Comparison of ENCODE assay signal across 13 cellular contexts in the genomic region with DNA sequence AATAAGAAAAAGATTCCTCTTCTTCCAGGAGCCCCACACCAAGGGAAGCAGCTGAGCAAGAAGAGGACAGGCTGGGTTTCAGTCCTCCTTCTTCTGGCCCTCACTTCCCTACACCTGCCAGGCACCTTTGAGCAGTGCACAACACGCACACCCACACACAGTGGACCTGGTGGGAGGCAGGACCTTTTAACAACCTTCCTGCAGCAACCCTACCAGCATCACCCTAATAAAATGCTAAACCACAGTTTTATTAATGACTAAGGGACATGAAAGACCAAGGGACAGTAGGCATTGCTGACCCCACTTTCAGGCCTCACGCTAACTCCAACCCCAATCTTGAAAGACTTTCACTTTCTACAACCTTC. TPM values are rescaled to one million over a fixed set of nuclear protein-coding genes. Genes with fewer than 3 reads are reported as not detected.
DNase-seq lines count a peak whose midpoint lies in the region; ATAC-seq, FAIRE-seq and TF ChIP-seq lines count a peak whose summit lies in the region.
"Had no signal": no experiment of that assay in that cellular context is flagged by ENCODE, and none has a peak within 500 bp of the region (broad histone marks: within the 10 kb centered on the region; RNA-seq: fewer than 3 reads in every experiment).

No MANE protein-coding gene starts in this region.

- H3K4me1 Mint-ChIP-seq in WTC11: peaks cover 69% of the 10 kb centered on the region

- H3K4me3 ChIP-seq in liver (ENCODE audit: low read depth in 1 of 3, low read length in 3 of 3) (no peak overlapping the region), right lobe of liver (no peak overlapping the region), kidney (ENCODE audit: low read length in 2 of 2) (no peak overlapping the region)
- H3K4me3 ChIP-seq: dorsolateral prefrontal cortex, gastrocnemius medialis, neural progenitor cell had no signal

- no peak for FAIRE-seq in kidney (lab: Jason Lieb, UNC)

- H3K27me3 ChIP-seq in liver (ENCODE audit: control insufficient read depth in 4 of 4, insufficient read depth in 4 of 4, low read length in 3 of 4): no peaks in the 10 kb centered on the region
- no peaks in the 10 kb centered on the region for H3K27me3 ChIP-seq in right lobe of liver
- H3K27me3 ChIP-seq: dorsolateral prefrontal cortex, gastrocnemius medialis, neural progenitor cell had no signal

- no peak for TF ChIP-seq CTCF in liver (IDR thresholded peaks at IDR 0.05; ENCODE audit: low read depth, low read length, missing input control)
- TF ChIP-seq CTCF in right lobe of liver (IDR thresholded peaks at IDR 0.05): no peak
- no peak for TF ChIP-seq CTCF in WTC11 (IDR thresholded peaks at IDR 0.05)
- no peak for TF ChIP-seq CTCF in kidney (IDR thresholded peaks at IDR 0.05; ENCODE audit: borderline replicate concordance, extremely low read depth, insufficient read depth)

- no peak for TF ChIP-seq RAD21 in liver (IDR thresholded peaks at IDR 0.05)

- POLR2A ChIA-PET in WTC11 (lab: Charles Lee): interaction anchor here (0.6 kb wide), 1 partner anchor 452 kb away, joined by 4 read pairs; no protein-coding TSS in a partner anchor

- no peaks in the 10 kb centered on the region for H3K27me3 Mint-ChIP-seq in WTC11 (ENCODE audit: low read depth)

- H3K27ac ChIP-seq in liver (ENCODE audit: low read depth in 1 of 2, low read length in 2 of 2) (peak overlapping the region; percentile 0 to 84), right lobe of liver (peak overlapping the region in 1 of 3 donors; percentile 73), kidney (ENCODE audit: low read depth in 2 of 2, low read length in 2 of 2) (no peak overlapping the region)
- H3K27ac ChIP-seq: gastrocnemius medialis, neural progenitor cell had no signal

- DNase-seq in right lobe of liver: no peak
- no peak for DNase-seq in WTC11 (ENCODE audit: low spot score)
- peak; percentile 40 for DNase-seq in kidney
- DNase-seq in stimulated activated CD4-positive, alpha-beta T cell treated with anti-CD3 and anti-CD28 coated beads, Interleukin-4, amount 100 ng/mL, for 1 hour: no peak
- no peak for DNase-seq in NCI-H1436 (lab: John Stamatoyannopoulos, UW)
- DNase-seq in activated CD4-positive, CD25-positive, alpha-beta regulatory T cell (lab: John Stamatoyannopoulos, UW): no peak
- DNase-seq: dorsolateral prefrontal cortex, gastrocnemius medialis, GDM1, NCI-H510A treated with DMSO at 0.1 percent for 48 hours had no signal

- ATAC-seq in right lobe of liver: no peak
- ATAC-seq in WTC11: no peak
- ATAC-seq in GM21528 (IDR thresholded peaks at IDR 0.05; ENCODE audit: low FRiP score, unreplicated experiment): no peak
- ATAC-seq: gastrocnemius medialis had no signal

- no peaks in the 10 kb centered on the region for H3K9me3 Mint-ChIP-seq in WTC11
- H3K9me3 Mint-ChIP-seq: neural progenitor cell had no signal

- H3K4me1 ChIP-seq in liver (ENCODE audit: control insufficient read depth in 4 of 4, insufficient read depth in 4 of 4, low read length in 3 of 4) (peaks cover 6 to 23% (median 11%) of the 10 kb centered on the region in 4 donors), right lobe of liver (peaks cover 0 to 28% (median 8%) of the 10 kb centered on the region in 4 donors), kidney (ENCODE audit: control insufficient read depth in 1 of 2, insufficient read depth in 1 of 2, low read depth in 1 of 2, low read length in 2 of 2) (peaks cover 7 to 37% of the 10 kb centered on the region in 2 donors)

- H3K36me3 ChIP-seq in liver (ENCODE audit: control insufficient read depth in 4 of 4, insufficient read depth in 3 of 4, low read depth in 1 of 4, low read length in 3 of 4): no peaks in the 10 kb centered on the region
- no peaks in the 10 kb centered on the region for H3K36me3 ChIP-seq in right lobe of liver
- H3K36me3 ChIP-seq in kidney (ENCODE audit: control insufficient read depth in 1 of 2, insufficient read depth in 2 of 2, low read length in 2 of 2): no peaks in the 10 kb centered on the region
- H3K36me3 ChIP-seq: gastrocnemius medialis, neural progenitor cell had no signal

- H3K27ac Mint-ChIP-seq in WTC11: peak overlapping the region; percentile 70
- H3K27ac Mint-ChIP-seq: neural progenitor cell had no signal

- CTCF ChIA-PET in WTC11 (lab: Charles Lee): no interaction called here

- no peaks in the 10 kb centered on the region; the same call in 1 of the 2 replicates for H3K36me3 Mint-ChIP-seq in WTC11
- H3K36me3 Mint-ChIP-seq: neural progenitor cell had no signal

- no peak overlapping the region for H3K9ac ChIP-seq in liver (ENCODE audit: low read depth in 1 of 2, low read length in 2 of 2)
- no peak overlapping the region for H3K9ac ChIP-seq in kidney (ENCODE audit: low read length in 2 of 2)
- H3K9ac ChIP-seq: neural progenitor cell had no signal

- no peak overlapping the region for H3K4me3 Mint-ChIP-seq in WTC11
- H3K4me3 Mint-ChIP-seq: neural progenitor cell had no signal

- H3K9me3 ChIP-seq in liver (ENCODE audit: control insufficient read depth in 4 of 4, low read length in 3 of 4) (no peaks in the 10 kb centered on the region), right lobe of liver (no peaks in the 10 kb centered on the region), kidney (ENCODE audit: control insufficient read depth in 1 of 2, low read length in 2 of 2) (no peaks in the 10 kb centered on the region)
- H3K9me3 ChIP-seq: gastrocnemius medialis had no signal

- 85% methylated on average over 2 of the region's 2 CpGs for WGBS in liver
- whole genome bisulfite sequencing in right lobe of liver (ENCODE audit: insufficient coverage, low coverage, low lambda C conversion rate, missing lambda C conversion rate): 83% methylated on average over 2 of the region's 2 CpGs

- TF ChIP-seq POLR2A in right lobe of liver (IDR thresholded peaks at IDR 0.05): no peak

- intact Hi-C loops in right lobe of liver (cut with DNase I): no loop called here
- intact Hi-C loops in kidney (cut with DNase I): no loop called here

TF ChIP-seq in liver, 16 proteins besides CTCF, POLR2A, EP300 and RAD21 (continues in another document):
- TF ChIP-seq NR2F2 (IDR thresholded peaks at IDR 0.05) (no peak), EGR1 (IDR thresholded peaks at IDR 0.05; ENCODE audit: low read depth in 2 of 2) (no peak)
- TF ChIP-seq, protein P1, sequence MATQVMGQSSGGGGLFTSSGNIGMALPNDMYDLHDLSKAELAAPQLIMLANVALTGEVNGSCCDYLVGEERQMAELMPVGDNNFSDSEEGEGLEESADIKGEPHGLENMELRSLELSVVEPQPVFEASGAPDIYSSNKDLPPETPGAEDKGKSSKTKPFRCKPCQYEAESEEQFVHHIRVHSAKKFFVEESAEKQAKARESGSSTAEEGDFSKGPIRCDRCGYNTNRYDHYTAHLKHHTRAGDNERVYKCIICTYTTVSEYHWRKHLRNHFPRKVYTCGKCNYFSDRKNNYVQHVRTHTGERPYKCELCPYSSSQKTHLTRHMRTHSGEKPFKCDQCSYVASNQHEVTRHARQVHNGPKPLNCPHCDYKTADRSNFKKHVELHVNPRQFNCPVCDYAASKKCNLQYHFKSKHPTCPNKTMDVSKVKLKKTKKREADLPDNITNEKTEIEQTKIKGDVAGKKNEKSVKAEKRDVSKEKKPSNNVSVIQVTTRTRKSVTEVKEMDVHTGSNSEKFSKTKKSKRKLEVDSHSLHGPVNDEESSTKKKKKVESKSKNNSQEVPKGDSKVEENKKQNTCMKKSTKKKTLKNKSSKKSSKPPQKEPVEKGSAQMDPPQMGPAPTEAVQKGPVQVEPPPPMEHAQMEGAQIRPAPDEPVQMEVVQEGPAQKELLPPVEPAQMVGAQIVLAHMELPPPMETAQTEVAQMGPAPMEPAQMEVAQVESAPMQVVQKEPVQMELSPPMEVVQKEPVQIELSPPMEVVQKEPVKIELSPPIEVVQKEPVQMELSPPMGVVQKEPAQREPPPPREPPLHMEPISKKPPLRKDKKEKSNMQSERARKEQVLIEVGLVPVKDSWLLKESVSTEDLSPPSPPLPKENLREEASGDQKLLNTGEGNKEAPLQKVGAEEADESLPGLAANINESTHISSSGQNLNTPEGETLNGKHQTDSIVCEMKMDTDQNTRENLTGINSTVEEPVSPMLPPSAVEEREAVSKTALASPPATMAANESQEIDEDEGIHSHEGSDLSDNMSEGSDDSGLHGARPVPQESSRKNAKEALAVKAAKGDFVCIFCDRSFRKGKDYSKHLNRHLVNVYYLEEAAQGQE (IDR thresholded peaks at IDR 0.05): no peak

TF ChIP-seq in WTC11, 78 proteins besides CTCF, POLR2A, EP300 and RAD21 (continues in another document):
- TF ChIP-seq SMAD3 (CRISPR knock-in tag; IDR thresholded peaks at IDR 0.05; ENCODE audit: borderline replicate concordance) (no peak), HMGA2 (CRISPR knock-in tag; IDR thresholded peaks at IDR 0.05) (no peak), FOXJ3 (CRISPR knock-in tag; IDR thresholded peaks at IDR 0.05; ENCODE audit: borderline replicate concordance) (no peak), ZNF671 (CRISPR knock-in tag; IDR thresholded peaks at IDR 0.05) (no peak)
- TF ChIP-seq, protein P2, sequence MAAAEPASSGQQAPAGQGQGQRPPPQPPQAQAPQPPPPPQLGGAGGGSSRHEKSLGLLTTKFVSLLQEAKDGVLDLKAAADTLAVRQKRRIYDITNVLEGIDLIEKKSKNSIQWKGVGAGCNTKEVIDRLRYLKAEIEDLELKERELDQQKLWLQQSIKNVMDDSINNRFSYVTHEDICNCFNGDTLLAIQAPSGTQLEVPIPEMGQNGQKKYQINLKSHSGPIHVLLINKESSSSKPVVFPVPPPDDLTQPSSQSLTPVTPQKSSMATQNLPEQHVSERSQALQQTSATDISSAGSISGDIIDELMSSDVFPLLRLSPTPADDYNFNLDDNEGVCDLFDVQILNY (CRISPR knock-in tag; IDR thresholded peaks at IDR 0.05): no peak
- TF ChIP-seq, protein P3, sequence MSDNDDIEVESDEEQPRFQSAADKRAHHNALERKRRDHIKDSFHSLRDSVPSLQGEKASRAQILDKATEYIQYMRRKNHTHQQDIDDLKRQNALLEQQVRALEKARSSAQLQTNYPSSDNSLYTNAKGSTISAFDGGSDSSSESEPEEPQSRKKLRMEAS (CRISPR knock-in tag; IDR thresholded peaks at IDR 0.05): no peak

RNA-seq across cellular contexts. Expression of a gene that starts 12.2 kb away (rescaled TPM):
- 10 to 100 TPM; 59.8 to 77.8 TPM for total RNA-seq in liver
- 10 to 100 TPM; 14.4 to 27.2 TPM for polyA plus RNA-seq in liver
- 10 to 100 TPM; 32.9 to 76.7 (median 41.2) TPM for total RNA-seq in right lobe of liver
- total RNA-seq in WTC11 (2021): 76.4 to 98.8 TPM (median 78.3 TPM) in 3 replicates
- total RNA-seq in kidney: 80.8 TPM
- 58.2 TPM for polyA plus RNA-seq in kidney (ENCODE audit: insufficient read depth, low read depth, low replicate concordance)

RNA-seq across cellular contexts. Expression of a gene that starts 53.8 kb away (rescaled TPM):
- 100 to 1,000 TPM in 1 of 2 donors, 10 to 100 TPM in 1; 70.5 to 176 TPM for total RNA-seq in liver
- polyA plus RNA-seq in liver: 100 to 1,000 TPM; 287 to 328 TPM
- 100 to 1,000 TPM; 282 to 525 (median 330) TPM for total RNA-seq in right lobe of liver
- total RNA-seq in WTC11 (2021): 32.0 to 40.9 TPM (median 36.6 TPM) in 3 replicates
- total RNA-seq in kidney: 40.7 TPM
- polyA plus RNA-seq in kidney (ENCODE audit: insufficient read depth, low read depth, low replicate concordance): 127 TPM

Comparison
In these comparisons a context has a peak if more than half of its experiments do, and no peak if none do; other contexts are left out.
1. H3K27ac ChIP-seq: peak in liver (2 of 2); none in kidney (0 of 2).